ENCODE assay signal across 15 cellular contexts in genomic region chr4:154961263-154961662, GRCh38.
DNase-seq lines count a peak whose midpoint lies in the region; ATAC-seq and TF ChIP-seq lines count a peak whose summit lies in the region.
"Had no signal": no experiment of that assay in that cellular context is flagged by ENCODE, and none has a peak within 500 bp of the region (broad histone marks: within the 10 kb centered on the region; RNA-seq: fewer than 3 reads in every experiment).

No MANE protein-coding gene starts in this region.

- no peak for TF ChIP-seq CTCF in CD4-positive, alpha-beta T cell (IDR thresholded peaks at IDR 0.05)
- TF ChIP-seq CTCF in stomach (IDR thresholded peaks at IDR 0.05), result no peak

- no peak for TF ChIP-seq POLR2A in stomach (IDR thresholded peaks at IDR 0.05)

- H3K36me3 ChIP-seq in stomach, result no peaks in the 10 kb centered on the region
- H3K36me3 ChIP-seq: BE2C had no signal

- H3K27ac ChIP-seq in CD4-positive, alpha-beta T cell (ENCODE audit: low read depth, low read length), result no peak overlapping the region
- H3K27ac ChIP-seq in stomach, result no peak overlapping the region
- H3K27ac ChIP-seq: PC-9, VCaP had no signal

- POLR2A ChIA-PET in CD4-positive, alpha-beta T cell (lab: Charles Lee), result no interaction called here

- no peaks in the 10 kb centered on the region for H3K4me1 Mint-ChIP-seq in CD4-positive, alpha-beta T cell (ENCODE audit: low read depth)

- no peaks in the 10 kb centered on the region for H3K27me3 Mint-ChIP-seq in CD4-positive, alpha-beta T cell

- no peaks in the 10 kb centered on the region for H3K9me3 Mint-ChIP-seq in CD4-positive, alpha-beta T cell

- peaks cover 0 to 10% (median 3%) of the 10 kb centered on the region in 4 donors for H3K4me1 ChIP-seq in stomach
- H3K4me1 ChIP-seq: BE2C had no signal

- intact Hi-C loops in CD4-positive, alpha-beta T cell (cut with DNase I, micrococcal nuclease), result no loop called here
- intact Hi-C loops in stomach (cut with DNase I; ENCODE audit: low total_unique reads), result no loop called here

- H3K36me3 Mint-ChIP-seq in CD4-positive, alpha-beta T cell (ENCODE audit: low read depth), result no peaks in the 10 kb centered on the region
- H3K36me3 Mint-ChIP-seq: mesothelial cell of epicardium had no signal

- CTCF ChIA-PET in CD4-positive, alpha-beta T cell (lab: Charles Lee), result no interaction called here

- H3K4me3 Mint-ChIP-seq in CD4-positive, alpha-beta T cell, result no peak overlapping the region
- H3K4me3 Mint-ChIP-seq: mesothelial cell of epicardium had no signal

- H3K9me3 ChIP-seq in CD4-positive, alpha-beta T cell (ENCODE audit: control insufficient read depth, low read length), result no peaks in the 10 kb centered on the region
- H3K9me3 ChIP-seq in stomach, result no peaks in the 10 kb centered on the region
- H3K9me3 ChIP-seq: BE2C had no signal

- H3K4me3 ChIP-seq in stomach, result no peak overlapping the region
- H3K4me3 ChIP-seq: PC-9 had no signal

- ATAC-seq in GM18502 (IDR thresholded peaks at IDR 0.05; ENCODE audit: poor library complexity, unreplicated experiment) (peak; percentile 98), GM19467 (IDR thresholded peaks at IDR 0.05; ENCODE audit: unreplicated experiment) (peak; percentile 64), HG02943 (IDR thresholded peaks at IDR 0.05; ENCODE audit: low read depth, unreplicated experiment) (peak; percentile 58)
- no peak for ATAC-seq in CD4-positive, alpha-beta T cell (ENCODE audit: poor library complexity)

- no peak for TF ChIP-seq EP300 in stomach (IDR thresholded peaks at IDR 0.05)

- H3K27ac Mint-ChIP-seq in CD4-positive, alpha-beta T cell, result no peak overlapping the region
- H3K27ac Mint-ChIP-seq: mesothelial cell of epicardium had no signal

- WGBS in stomach, 5 donors, result 15 to 33% (median 16%) methylated on average over 1 of the region's 1 CpG

- no peaks in the 10 kb centered on the region for H3K27me3 ChIP-seq in CD4-positive, alpha-beta T cell (ENCODE audit: control insufficient read depth, insufficient read depth, low read length)
- no peaks in the 10 kb centered on the region for H3K27me3 ChIP-seq in stomach

- DNase-seq in MV-4-11 (lab: John Stamatoyannopoulos, UW) (peak; percentile 89), NCI-H748 treated with DMSO at 0.1 percent for 48 hours (lab: John Stamatoyannopoulos, UW) (no peak), stomach (no peak), NCI-H1694 treated with DMSO at 0.1 percent for 48 hours (lab: John Stamatoyannopoulos, UW) (no peak)
- DNase-seq in CD4-positive, alpha-beta T cell, result no peak
- DNase-seq: activated effector memory CD4-positive, alpha-beta T cell treated with Interleukin-2 at 50 U/mL for 16 hours; BE2C; NCI-H1436 treated with DMSO at 0.1 percent for 48 hours; PC-9; retina had no signal
